11 cellular contexts compared by ENCODE assay signal in genomic region chr12:116718578-116719454, GRCh38. TPM values are rescaled to one million over a fixed set of nuclear protein-coding genes. Genes with fewer than 3 reads are reported as not detected.
A peak's percentile ranks its signal among the peaks of the same experiment; 100 is the strongest.
DNase-seq lines count a peak whose midpoint lies in the region; ATAC-seq, FAIRE-seq and TF ChIP-seq lines count a peak whose summit lies in the region.
"Had no signal": no experiment of that assay in that cellular context is flagged by ENCODE, and none has a peak within 500 bp of the region (broad histone marks: within the 10 kb centered on the region; RNA-seq: fewer than 3 reads in every experiment).

No MANE protein-coding gene starts in this region.

- H3K27me3 Mint-ChIP-seq in stimulated activated naive B cell treated with anti-CD40 and anti-IgM and Interleukin-4, amounts not matched to agents 10 μg/mL and 1 μg/mL and 100 μg/mL, for 72 hours = no peaks in the 10 kb centered on the region
- no peaks in the 10 kb centered on the region for H3K27me3 Mint-ChIP-seq in natural killer cell (ENCODE audit: low read depth in 2 of 2)
- H3K27me3 Mint-ChIP-seq: activated naive CD4-positive, alpha-beta T cell treated with anti-CD3 and anti-CD28 coated beads, Interleukin-2, amount 10 ng/mL, durations not matched to agents 7 days and 5 days had no signal

- DNase-seq in DMS153 (lab: John Stamatoyannopoulos, UW) = peak; percentile 64
- DNase-seq in DMS153 treated with DMSO at 0.1 percent for 48 hours (lab: John Stamatoyannopoulos, UW; ENCODE audit: unreplicated experiment) = no peak
- peak; percentile 44 for DNase-seq in SK-N-MC (ENCODE audit: low read depth, low spot score)
- no peak for DNase-seq in kidney
- no peak for DNase-seq in stimulated activated naive B cell treated with anti-CD40 and anti-IgM and Interleukin-4, amounts not matched to agents 10 μg/mL and 1 μg/mL and 100 μg/mL, for 72 hours
- no peak for DNase-seq in NCI-H82 (lab: John Stamatoyannopoulos, UW)
- no peak for DNase-seq in natural killer cell
- no peak for DNase-seq in tibial nerve (ENCODE audit: low spot score in 2 of 2)
- DNase-seq: activated naive CD4-positive, alpha-beta T cell treated with anti-CD3 and anti-CD28 coated beads, Interleukin-2, amount 10 ng/mL, durations not matched to agents 7 days and 5 days; T-helper 1 cell had no signal

- no peak for TF ChIP-seq POLR2A in tibial nerve (IDR thresholded peaks at IDR 0.05)

- H3K27ac ChIP-seq in SK-N-MC = peak overlapping the region; percentile 39
- peak overlapping the region; percentile 53 to 78 for H3K27ac ChIP-seq in kidney (ENCODE audit: low read depth in 2 of 2, low read length in 2 of 2)
- no peak overlapping the region for H3K27ac ChIP-seq in tibial nerve
- H3K27ac ChIP-seq: 22Rv1 had no signal

- H3K9me3 ChIP-seq in SK-N-MC (ENCODE audit: low read depth, low read length) = no peaks in the 10 kb centered on the region
- H3K9me3 ChIP-seq in kidney (ENCODE audit: control insufficient read depth in 1 of 2, low read length in 2 of 2) = no peaks in the 10 kb centered on the region
- no peaks in the 10 kb centered on the region for H3K9me3 ChIP-seq in tibial nerve

- H3K4me1 ChIP-seq in kidney (ENCODE audit: control insufficient read depth in 1 of 2, insufficient read depth in 1 of 2, low read depth in 1 of 2, low read length in 2 of 2) = peaks cover 17 to 25% of the 10 kb centered on the region in 2 donors
- peaks cover 0 to 26% (median 0%) of the 10 kb centered on the region in 4 donors for H3K4me1 ChIP-seq in tibial nerve

- no peak overlapping the region for H3K4me3 Mint-ChIP-seq in stimulated activated naive B cell treated with anti-CD40 and anti-IgM and Interleukin-4, amounts not matched to agents 10 μg/mL and 1 μg/mL and 100 μg/mL, for 72 hours
- no peak overlapping the region for H3K4me3 Mint-ChIP-seq in natural killer cell
- H3K4me3 Mint-ChIP-seq: activated naive CD4-positive, alpha-beta T cell treated with anti-CD3 and anti-CD28 coated beads, Interleukin-2, amount 10 ng/mL, durations not matched to agents 7 days and 5 days had no signal

- no peak for TF ChIP-seq EP300 in tibial nerve (IDR thresholded peaks at IDR 0.05)

- no peaks in the 10 kb centered on the region for H3K27me3 ChIP-seq in tibial nerve

- intact Hi-C loops in kidney (cut with DNase I) (no loop called here), natural killer cell (cut with micrococcal nuclease) (no loop called here)

- peak overlapping the region; percentile 37 for H3K27ac Mint-ChIP-seq in stimulated activated naive B cell treated with anti-CD40 and anti-IgM and Interleukin-4, amounts not matched to agents 10 μg/mL and 1 μg/mL and 100 μg/mL, for 72 hours
- H3K27ac Mint-ChIP-seq in natural killer cell = no peak overlapping the region
- H3K27ac Mint-ChIP-seq: activated naive CD4-positive, alpha-beta T cell treated with anti-CD3 and anti-CD28 coated beads, Interleukin-2, amount 10 ng/mL, durations not matched to agents 7 days and 5 days had no signal

- WGBS in tibial nerve, 2 donors = 66 to 70% methylated on average over 10 of the region's 10 CpGs

- H3K36me3 ChIP-seq in SK-N-MC (ENCODE audit: insufficient read depth, low read length) (no peaks in the 10 kb centered on the region; the same call in 1 of the 2 replicates), kidney (ENCODE audit: control insufficient read depth in 1 of 2, insufficient read depth in 2 of 2, low read length in 2 of 2) (peaks cover 11 to 18% of the 10 kb centered on the region in 2 donors), tibial nerve (peaks cover 0 to 64% (median 0%) of the 10 kb centered on the region in 3 donors)

- H3K9ac ChIP-seq in SK-N-MC (ENCODE audit: insufficient read length) (no peak overlapping the region), kidney (ENCODE audit: low read length in 2 of 2) (peak overlapping the region in 1 of 2 donors; percentile 5)

- no peak for TF ChIP-seq CTCF in kidney (IDR thresholded peaks at IDR 0.05; ENCODE audit: borderline replicate concordance, extremely low read depth, insufficient read depth)
- TF ChIP-seq CTCF in natural killer cell (IDR thresholded peaks at IDR 0.05) = no peak
- no peak for TF ChIP-seq CTCF in tibial nerve (IDR thresholded peaks at IDR 0.05)

- H3K4me3 ChIP-seq in SK-N-MC = peak overlapping the region; percentile 36
- H3K4me3 ChIP-seq in kidney (ENCODE audit: low read length in 2 of 2) = peak overlapping the region; percentile 28 to 57
- H3K4me3 ChIP-seq in tibial nerve = no peak overlapping the region

- peaks cover 21 to 58% of the 10 kb centered on the region in 2 donors for H3K36me3 Mint-ChIP-seq in stimulated activated naive B cell treated with anti-CD40 and anti-IgM and Interleukin-4, amounts not matched to agents 10 μg/mL and 1 μg/mL and 100 μg/mL, for 72 hours
- peaks cover 22% of the 10 kb centered on the region for H3K36me3 Mint-ChIP-seq in natural killer cell

- peaks cover 11 to 17% of the 10 kb centered on the region in 2 donors for H3K4me1 Mint-ChIP-seq in stimulated activated naive B cell treated with anti-CD40 and anti-IgM and Interleukin-4, amounts not matched to agents 10 μg/mL and 1 μg/mL and 100 μg/mL, for 72 hours
- peaks cover 14 to 15% of the 10 kb centered on the region in 2 donors for H3K4me1 Mint-ChIP-seq in natural killer cell

- peak; percentile 44 for FAIRE-seq in kidney (lab: Jason Lieb, UNC)

- H3K9me3 Mint-ChIP-seq in stimulated activated naive B cell treated with anti-CD40 and anti-IgM and Interleukin-4, amounts not matched to agents 10 μg/mL and 1 μg/mL and 100 μg/mL, for 72 hours = no peaks in the 10 kb centered on the region
- H3K9me3 Mint-ChIP-seq in natural killer cell = no peaks in the 10 kb centered on the region
- H3K9me3 Mint-ChIP-seq: activated naive CD4-positive, alpha-beta T cell treated with anti-CD3 and anti-CD28 coated beads, Interleukin-2, amount 10 ng/mL, durations not matched to agents 7 days and 5 days had no signal

- no peak for ATAC-seq in stimulated activated naive B cell treated with anti-CD40 and anti-IgM and Interleukin-4, amounts not matched to agents 10 μg/mL and 1 μg/mL and 100 μg/mL, for 72 hours (replicated peaks)
- ATAC-seq in natural killer cell = no peak

RNA-seq across cellular contexts. Expression of gene SPRING1, which starts 19.1 kb away (rescaled TPM):
- total RNA-seq in kidney (49.4 TPM), natural killer cell (10 to 100 TPM; 24.4 to 37.2 (median 30.4) TPM), tibial nerve (10 to 100 TPM; 13.9 to 18.6 (median 14.9) TPM)
- 45.3 TPM for polyA plus RNA-seq in kidney (ENCODE audit: insufficient read depth, low read depth, low replicate concordance)

RNA-seq across cellular contexts. Expression of gene RNFT2, which starts 19.3 kb away (rescaled TPM):
- 6.8 TPM for total RNA-seq in kidney
- polyA plus RNA-seq in kidney (ENCODE audit: insufficient read depth, low read depth, low replicate concordance) = 4.3 TPM
- 1 to 10 TPM; 4.0 to 6.9 (median 5.3) TPM for total RNA-seq in natural killer cell
- 1 to 10 TPM in 3 of 4 donors, under 1 TPM in 1; 0.59 to 5.9 (median 2.5) TPM for total RNA-seq in tibial nerve

Comparison
In these comparisons a context has a peak if more than half of its experiments do, and no peak if none do; other contexts are left out.
1. DNase-seq: peak in DMS153 (single experiment) and SK-N-MC (single experiment); none in DMS153 treated with DMSO at 0.1 percent for 48 hours (single experiment), kidney (single experiment), stimulated activated naive B cell treated with anti-CD40 and anti-IgM and Interleukin-4, amounts not matched to agents 10 μg/mL and 1 μg/mL and 100 μg/mL, for 72 hours (single experiment), NCI-H82 (single experiment), natural killer cell (single experiment) and tibial nerve (0 of 2).
2. H3K27ac ChIP-seq: peak in SK-N-MC (single experiment) and kidney (2 of 2); none in tibial nerve (0 of 4).
3. H3K4me3 ChIP-seq: peak in SK-N-MC (single experiment) and kidney (2 of 2); none in tibial nerve (0 of 4).